Comparison of ENCODE assay signal across 1 cellular context in genomic region chr11:126352934-126353801, GRCh38.
TF ChIP-seq lines count a peak whose summit lies in the region.

No MANE protein-coding gene starts in this region.

TF ChIP-seq in K562, 482 proteins besides CTCF, POLR2A, EP300 and RAD21 (continued from another document and continues in another):
- TF ChIP-seq MGA (IDR thresholded peaks at IDR 0.05) (peak; percentile 98), ZBTB11 (CRISPR knock-in tag; IDR thresholded peaks at IDR 0.05) (0 out of 6 replicates have a peak, but pooled peaks of 1 of the 3 experiments have one; percentile 20), SP1 (CRISPR knock-in tag; IDR thresholded peaks at IDR 0.05) (0 out of 2 replicates have a peak, but pooled peaks have one; percentile 38), BCL6 (CRISPR knock-in tag; IDR thresholded peaks at IDR 0.05) (no peak), CUX1 (CRISPR knock-in tag; IDR thresholded peaks at IDR 0.05) (0 out of 2 replicates have a peak, but pooled peaks have one; percentile 39), ZNF57 (CRISPR knock-in tag; IDR thresholded peaks at IDR 0.05) (no peak), ZNF253 (CRISPR knock-in tag; conservative IDR thresholded peaks at IDR 0.05) (no peak), MTA1 (IDR thresholded peaks at IDR 0.05; ENCODE audit: borderline replicate concordance) (peak; percentile 90), CCNT2 (IDR thresholded peaks at IDR 0.05; ENCODE audit: borderline replicate concordance, extremely low read depth, insufficient read length, low read depth, low read length) (no peak), NFIC (IDR thresholded peaks at IDR 0.05) (peak; percentile 5; the same call in 1 of the 2 replicates), ZBTB2 (IDR thresholded peaks at IDR 0.05) (peak; percentile 93), MLLT1 (IDR thresholded peaks at IDR 0.05) (peak in 1 of 2 experiments; percentile 90), KDM2B (CRISPR knock-in tag; IDR thresholded peaks at IDR 0.05) (no peak), NEUROD1 (IDR thresholded peaks at IDR 0.05; ENCODE audit: borderline replicate concordance, low read depth, low read length, partially characterized antibody) (no peak), CREB3 (tag; conservative IDR thresholded peaks at IDR 0.05; ENCODE audit: low read depth) (peak; percentile 62; the same call in 1 of the 2 replicates), ZKSCAN8 (CRISPR knock-in tag; IDR thresholded peaks at IDR 0.05) (peak; percentile 32; the same call in 1 of the 2 replicates), ZNF146 (CRISPR knock-in tag; IDR thresholded peaks at IDR 0.05; ENCODE audit: unreplicated experiment) (no peak), ADNP (tag; IDR thresholded peaks at IDR 0.05) (no peak), ATF1 (CRISPR knock-in tag; IDR thresholded peaks at IDR 0.05) (no peak), ATF1 (tag; IDR thresholded peaks at IDR 0.05) (peak; percentile 45; the same call in 1 of the 2 replicates), JUND (IDR thresholded peaks at IDR 0.05; ENCODE audit: borderline replicate concordance, low read depth, low read length) (peak; percentile 70; the same call in 1 of the 2 replicates), JUND (tag; IDR thresholded peaks at IDR 0.05; ENCODE audit: borderline replicate concordance, low read depth, low read length) (peak; percentile 77; the same call in 2 of the 3 replicates), ZNF644 (tag; IDR thresholded peaks at IDR 0.05; ENCODE audit: low read depth) (no peak), HDAC8 (tag; IDR thresholded peaks at IDR 0.05) (0 out of 2 replicates have a peak, but pooled peaks have one; percentile 72), MYC (IDR thresholded peaks at IDR 0.05; ENCODE audit: low read depth, low read length) (peak; percentile 72), MYC (CRISPR knock-in tag; IDR thresholded peaks at IDR 0.05; ENCODE audit: borderline replicate concordance, low read depth) (no peak), TCF3 (CRISPR knock-in tag; IDR thresholded peaks at IDR 0.05) (peak; percentile 41; the same call in 1 of the 2 replicates), HDGF (IDR thresholded peaks at IDR 0.05) (peak; percentile 80), SMAD4 (CRISPR knock-in tag; conservative IDR thresholded peaks at IDR 0.05) (peak; percentile 64), TOE1 (IDR thresholded peaks at IDR 0.05; ENCODE audit: borderline replicate concordance) (0 out of 2 replicates have a peak, but pooled peaks have one; percentile 65), TOE1 (CRISPR knock-in tag; IDR thresholded peaks at IDR 0.05; ENCODE audit: borderline replicate concordance, low read depth) (no peak)
